1 cellular context compared by ENCODE assay signal in the genomic region with DNA sequence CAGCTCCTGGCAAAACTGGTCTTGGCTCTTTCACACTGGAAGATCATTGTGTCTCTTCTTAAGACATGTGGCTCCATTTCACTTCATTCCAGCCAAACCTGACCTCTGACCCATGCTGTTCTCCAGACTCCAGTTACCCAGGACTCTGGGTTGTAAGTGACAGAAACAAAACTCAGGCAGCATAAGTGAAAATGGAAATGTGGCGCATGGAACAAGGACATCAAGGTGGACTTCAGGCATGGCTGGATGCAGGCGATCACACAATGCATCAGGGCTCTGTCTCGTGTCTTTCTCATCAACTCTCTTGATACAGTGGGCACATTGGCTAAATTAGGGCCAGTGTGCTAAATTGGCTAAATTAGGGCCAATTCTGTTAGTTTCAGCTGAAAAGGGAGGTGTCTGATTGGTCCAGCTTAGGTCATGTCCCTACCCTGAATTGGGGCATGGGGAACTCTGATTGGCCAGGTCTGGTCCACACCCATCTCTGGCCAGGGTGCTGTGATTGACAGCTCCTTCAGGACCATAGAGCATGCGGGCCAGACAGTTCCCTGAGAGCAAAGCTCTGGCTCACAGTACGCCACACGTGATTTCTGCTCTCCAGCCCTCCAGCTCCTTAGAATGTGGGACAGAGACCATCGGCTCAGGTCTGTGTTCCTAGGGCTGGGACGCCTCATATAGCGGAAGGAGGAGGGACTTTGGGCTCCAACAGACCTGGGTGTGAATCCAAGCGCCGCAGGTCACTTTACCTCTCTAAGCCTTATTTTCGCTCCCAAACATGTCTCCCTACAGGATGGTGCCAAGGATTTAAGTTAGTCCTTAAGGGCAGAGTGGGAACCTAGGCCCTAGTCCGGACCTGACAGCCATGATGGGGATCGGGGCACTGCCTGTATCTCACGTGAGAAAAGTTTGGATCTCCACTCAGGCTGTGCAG.
TF ChIP-seq lines count a peak whose summit lies in the region.

No MANE protein-coding gene starts in this region.

TF ChIP-seq in HCT116, 20 proteins besides CTCF, POLR2A, EP300 and RAD21:
- TF ChIP-seq FOSL1 (IDR thresholded peaks at IDR 0.05; ENCODE audit: low read depth) (no peak), EZH2 (IDR thresholded peaks at IDR 0.05) (no peak), TCF7L2 (IDR thresholded peaks at IDR 0.05; ENCODE audit: borderline replicate concordance, extremely low read depth, insufficient read depth, insufficient read length) (no peak), ELF1 (IDR thresholded peaks at IDR 0.05; ENCODE audit: borderline replicate concordance, low read depth) (no peak), SRF (IDR thresholded peaks at IDR 0.05; ENCODE audit: low read depth) (no peak), EGR1 (IDR thresholded peaks at IDR 0.05; ENCODE audit: low read depth) (no peak), JUND (IDR thresholded peaks at IDR 0.05) (no peak), YY1 (IDR thresholded peaks at IDR 0.05; ENCODE audit: extremely low read depth, insufficient replicate concordance, low read depth, low read length) (no peak), SIN3A (IDR thresholded peaks at IDR 0.05; ENCODE audit: low read depth) (no peak), CBX3 (IDR thresholded peaks at IDR 0.05; ENCODE audit: low read depth) (no peak), ZNF274 (IDR thresholded peaks at IDR 0.05; ENCODE audit: low read depth, low read length) (no peak), POLR2AphosphoS5 (IDR thresholded peaks at IDR 0.05; ENCODE audit: low read depth, low read length) (no peak), SP1 (IDR thresholded peaks at IDR 0.05; ENCODE audit: low read depth) (no peak), ZFX (IDR thresholded peaks at IDR 0.05) (no peak), CEBPB (IDR thresholded peaks at IDR 0.05; ENCODE audit: low read depth) (no peak)
- TF ChIP-seq, protein P1, sequence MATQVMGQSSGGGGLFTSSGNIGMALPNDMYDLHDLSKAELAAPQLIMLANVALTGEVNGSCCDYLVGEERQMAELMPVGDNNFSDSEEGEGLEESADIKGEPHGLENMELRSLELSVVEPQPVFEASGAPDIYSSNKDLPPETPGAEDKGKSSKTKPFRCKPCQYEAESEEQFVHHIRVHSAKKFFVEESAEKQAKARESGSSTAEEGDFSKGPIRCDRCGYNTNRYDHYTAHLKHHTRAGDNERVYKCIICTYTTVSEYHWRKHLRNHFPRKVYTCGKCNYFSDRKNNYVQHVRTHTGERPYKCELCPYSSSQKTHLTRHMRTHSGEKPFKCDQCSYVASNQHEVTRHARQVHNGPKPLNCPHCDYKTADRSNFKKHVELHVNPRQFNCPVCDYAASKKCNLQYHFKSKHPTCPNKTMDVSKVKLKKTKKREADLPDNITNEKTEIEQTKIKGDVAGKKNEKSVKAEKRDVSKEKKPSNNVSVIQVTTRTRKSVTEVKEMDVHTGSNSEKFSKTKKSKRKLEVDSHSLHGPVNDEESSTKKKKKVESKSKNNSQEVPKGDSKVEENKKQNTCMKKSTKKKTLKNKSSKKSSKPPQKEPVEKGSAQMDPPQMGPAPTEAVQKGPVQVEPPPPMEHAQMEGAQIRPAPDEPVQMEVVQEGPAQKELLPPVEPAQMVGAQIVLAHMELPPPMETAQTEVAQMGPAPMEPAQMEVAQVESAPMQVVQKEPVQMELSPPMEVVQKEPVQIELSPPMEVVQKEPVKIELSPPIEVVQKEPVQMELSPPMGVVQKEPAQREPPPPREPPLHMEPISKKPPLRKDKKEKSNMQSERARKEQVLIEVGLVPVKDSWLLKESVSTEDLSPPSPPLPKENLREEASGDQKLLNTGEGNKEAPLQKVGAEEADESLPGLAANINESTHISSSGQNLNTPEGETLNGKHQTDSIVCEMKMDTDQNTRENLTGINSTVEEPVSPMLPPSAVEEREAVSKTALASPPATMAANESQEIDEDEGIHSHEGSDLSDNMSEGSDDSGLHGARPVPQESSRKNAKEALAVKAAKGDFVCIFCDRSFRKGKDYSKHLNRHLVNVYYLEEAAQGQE (IDR thresholded peaks at IDR 0.05; ENCODE audit: low read depth): no peak
- TF ChIP-seq, protein P2, sequence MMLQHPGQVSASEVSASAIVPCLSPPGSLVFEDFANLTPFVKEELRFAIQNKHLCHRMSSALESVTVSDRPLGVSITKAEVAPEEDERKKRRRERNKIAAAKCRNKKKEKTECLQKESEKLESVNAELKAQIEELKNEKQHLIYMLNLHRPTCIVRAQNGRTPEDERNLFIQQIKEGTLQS (IDR thresholded peaks at IDR 0.05): no peak
- TF ChIP-seq, protein P3, sequence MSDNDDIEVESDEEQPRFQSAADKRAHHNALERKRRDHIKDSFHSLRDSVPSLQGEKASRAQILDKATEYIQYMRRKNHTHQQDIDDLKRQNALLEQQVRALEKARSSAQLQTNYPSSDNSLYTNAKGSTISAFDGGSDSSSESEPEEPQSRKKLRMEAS (IDR thresholded peaks at IDR 0.05): no peak
- TF ChIP-seq, protein P4, sequence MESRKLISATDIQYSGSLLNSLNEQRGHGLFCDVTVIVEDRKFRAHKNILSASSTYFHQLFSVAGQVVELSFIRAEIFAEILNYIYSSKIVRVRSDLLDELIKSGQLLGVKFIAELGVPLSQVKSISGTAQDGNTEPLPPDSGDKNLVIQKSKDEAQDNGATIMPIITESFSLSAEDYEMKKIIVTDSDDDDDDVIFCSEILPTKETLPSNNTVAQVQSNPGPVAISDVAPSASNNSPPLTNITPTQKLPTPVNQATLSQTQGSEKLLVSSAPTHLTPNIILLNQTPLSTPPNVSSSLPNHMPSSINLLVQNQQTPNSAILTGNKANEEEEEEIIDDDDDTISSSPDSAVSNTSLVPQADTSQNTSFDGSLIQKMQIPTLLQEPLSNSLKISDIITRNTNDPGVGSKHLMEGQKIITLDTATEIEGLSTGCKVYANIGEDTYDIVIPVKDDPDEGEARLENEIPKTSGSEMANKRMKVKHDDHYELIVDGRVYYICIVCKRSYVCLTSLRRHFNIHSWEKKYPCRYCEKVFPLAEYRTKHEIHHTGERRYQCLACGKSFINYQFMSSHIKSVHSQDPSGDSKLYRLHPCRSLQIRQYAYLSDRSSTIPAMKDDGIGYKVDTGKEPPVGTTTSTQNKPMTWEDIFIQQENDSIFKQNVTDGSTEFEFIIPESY (IDR thresholded peaks at IDR 0.05; ENCODE audit: extremely low read depth, insufficient replicate concordance, low read length): no peak
